ENCODE assay signal across 21 cellular contexts in genomic region chr6:156924241-156924640, GRCh38.
"Had no signal": no experiment of that assay in that cellular context is flagged by ENCODE, and none has a peak within 500 bp of the region (broad histone marks: within the 10 kb centered on the region; RNA-seq: fewer than 3 reads in every experiment).

No MANE protein-coding gene starts in this region.

- H3K9me3 ChIP-seq: lower lobe of right lung, neutrophil, prostate gland, right atrium auricular region, suprapubic skin, transverse colon, upper lobe of right lung, uterus had no signal

- H3K4me3 ChIP-seq: coronary artery, lower lobe of right lung, prostate gland, right atrium auricular region, smooth muscle cell, suprapubic skin, transverse colon, upper lobe of right lung, uterus had no signal

- H3K27ac Mint-ChIP-seq: natural killer cell; stimulated activated naive CD8-positive, alpha-beta T cell treated with anti-CD3 and anti-CD28 coated beads, Interleukin-15, amount 100 ng/mL, for 72 hours had no signal

- H3K36me3 Mint-ChIP-seq: natural killer cell had no signal

- H3K4me1 ChIP-seq: prostate gland had no signal

- H3K4me2 ChIP-seq: smooth muscle cell had no signal

- ATAC-seq: left ventricle myocardium superior; lower lobe of right lung; natural killer cell; sciatic nerve; stimulated activated naive CD8-positive, alpha-beta T cell treated with anti-CD3 and anti-CD28 coated beads, Interleukin-15, amount 100 ng/mL, for 72 hours; upper lobe of right lung had no signal

- H3K4me3 Mint-ChIP-seq: natural killer cell; stimulated activated naive CD8-positive, alpha-beta T cell treated with anti-CD3 and anti-CD28 coated beads, Interleukin-15, amount 100 ng/mL, for 72 hours had no signal

- H3K27me3 Mint-ChIP-seq: stimulated activated naive CD8-positive, alpha-beta T cell treated with anti-CD3 and anti-CD28 coated beads, Interleukin-15, amount 100 ng/mL, for 72 hours had no signal

- H3K9me3 Mint-ChIP-seq: natural killer cell; stimulated activated naive CD8-positive, alpha-beta T cell treated with anti-CD3 and anti-CD28 coated beads, Interleukin-15, amount 100 ng/mL, for 72 hours had no signal

- DNase-seq: dermis blood vessel endothelial cell; effector memory CD4-positive, alpha-beta T cell; left ventricle myocardium superior; lower lobe of right lung; natural killer cell; stimulated activated CD4-positive, alpha-beta T cell treated with anti-CD3 and anti-CD28 coated beads, Interleukin-12 subunit alpha, Interleukin-12 subunit beta, amount 100 ng/mL, for 4 hours; stimulated activated CD4-positive, alpha-beta T cell treated with anti-CD3 and anti-CD28 coated beads, Interleukin-1b, Interleukin-23, amount 100 ng/mL, for 48 hours; stimulated activated CD4-positive, alpha-beta T cell treated with anti-CD3 and anti-CD28 coated beads, Interleukin-4, amount 100 ng/mL, for 1 hour; stimulated activated CD8-positive, alpha-beta memory T cell treated with anti-CD3 and anti-CD28 coated beads, Interleukin-4, amount 100 ng/mL, for 48 hours; stimulated activated naive CD4-positive, alpha-beta T cell; stimulated activated naive CD8-positive, alpha-beta T cell treated with anti-CD3 and anti-CD28 coated beads, Interleukin-15, amount 100 ng/mL, for 72 hours; transverse colon; upper lobe of right lung; uterus had no signal

- H3K27ac ChIP-seq: coronary artery, lower lobe of right lung, neutrophil, prostate gland, right atrium auricular region, suprapubic skin, transverse colon, upper lobe of right lung, uterus had no signal

- H3K27me3 ChIP-seq: neutrophil, right atrium auricular region, suprapubic skin, transverse colon, upper lobe of right lung, uterus had no signal
